In the genomic region with DNA sequence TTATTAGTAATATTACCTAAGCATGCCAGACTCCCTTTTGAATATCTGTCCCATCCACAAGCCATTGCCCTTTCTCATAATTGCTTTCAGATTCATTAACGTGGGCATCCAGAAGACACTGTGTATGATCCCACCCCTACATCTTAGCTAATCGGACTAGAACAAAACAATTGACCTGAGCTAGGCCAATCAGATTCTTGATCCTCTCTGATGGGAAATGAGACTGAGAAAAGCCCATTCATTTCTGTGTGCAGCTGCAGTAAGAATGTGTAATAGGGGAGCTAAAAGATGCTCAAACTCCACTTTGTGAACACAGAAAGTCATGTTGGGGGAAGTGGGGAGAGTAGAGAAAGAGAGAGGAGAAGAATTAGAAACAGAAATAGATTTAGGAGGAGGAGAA, we compare ENCODE assay signal across 11 cellular contexts.
"Had no signal": no experiment of that assay in that cellular context is flagged by ENCODE, and none has a peak within 500 bp of the region (broad histone marks: within the 10 kb centered on the region; RNA-seq: fewer than 3 reads in every experiment).

No MANE protein-coding gene starts in this region.

- H3K9me3 ChIP-seq: HAP-1 had no signal

- H3K36me3 Mint-ChIP-seq: IgD-negative memory B cell had no signal

- H3K4me1 ChIP-seq: HAP-1 had no signal

- H3K4me1 Mint-ChIP-seq: IgD-negative memory B cell had no signal

- H3K27ac ChIP-seq: GM23248, HL-60, KMS-11 had no signal

- H3K4me3 Mint-ChIP-seq: HFFc6, IgD-negative memory B cell had no signal

- DNase-seq: GM23248, GOT3, H7, HFFc6, KBM-7 had no signal

- H3K27ac Mint-ChIP-seq: HFFc6, IgD-negative memory B cell had no signal

- H3K4me3 ChIP-seq: GM23248, HAP-1 had no signal

- H3K36me3 ChIP-seq: HAP-1 had no signal

- ATAC-seq: HCT116, HepG2 had no signal

- H2AFZ ChIP-seq: GM23248 had no signal

- H3K9me3 Mint-ChIP-seq: HFFc6 had no signal

- H3K4me2 ChIP-seq: KMS-11 had no signal

- H3K9ac ChIP-seq: GM23248, KMS-11 had no signal
